Comparison of ENCODE assay signal across 8 cellular contexts in genomic region chr3:157160652-157161480, GRCh38. TPM values are rescaled to one million over a fixed set of nuclear protein-coding genes. Genes with fewer than 3 reads are reported as not detected.
DNase-seq lines count a peak whose midpoint lies in the region; ATAC-seq and TF ChIP-seq lines count a peak whose summit lies in the region.

No MANE protein-coding gene starts in this region.

- intact Hi-C loops in CD14-positive monocyte (cut with micrococcal nuclease): loop anchor here (1.0 to 5.0 kb wide), 3 partner anchors 14 to 286 kb away; no protein-coding TSS in a partner anchor
- intact Hi-C loops in naive thymus-derived CD4-positive, alpha-beta T cell (cut with micrococcal nuclease): loop anchor here (1.0 to 5.0 kb wide), 14 partner anchors 14 to 1641 kb away; partner anchors contain the start of genes SLC33A1 (in 2 of the 2), SSR3 (in 2 of the 2), TIPARP (in 2 of the 2) and GMPS (in 1 of the 2)

- H3K9me3 Mint-ChIP-seq in CD14-positive monocyte: peaks cover 0 to 3% (median 0%) of the 10 kb centered on the region in 7 donors
- H3K9me3 Mint-ChIP-seq in naive thymus-derived CD4-positive, alpha-beta T cell: peaks cover 0 to 12% (median 0%) of the 10 kb centered on the region in 11 donors

- no peak overlapping the region for H2AFZ ChIP-seq in fibroblast of lung (ENCODE audit: low read length)

- H3K36me3 ChIP-seq in fibroblast of lung (ENCODE audit: control insufficient read depth, insufficient read depth, low read length): peaks cover 6% of the 10 kb centered on the region
- peaks cover 26 to 33% (median 32%) of the 10 kb centered on the region in 3 experiments for H3K36me3 ChIP-seq in naive thymus-derived CD4-positive, alpha-beta T cell (ENCODE audit: control insufficient read depth in 2 of 3, insufficient read depth in 3 of 3, low read length in 3 of 3)

- H3K4me2 ChIP-seq in fibroblast of lung (ENCODE audit: extremely low read depth, insufficient read depth, low read length): peak overlapping the region; percentile 67

- TF ChIP-seq CTCF in CD14-positive monocyte (IDR thresholded peaks at IDR 0.05): no peak
- TF ChIP-seq CTCF in fibroblast of lung (conservative IDR thresholded peaks at IDR 0.05 in 1 of 2, IDR thresholded peaks at IDR 0.05 in 1 of 2; ENCODE audit: low read depth in 1 of 2, low read length in 2 of 2): no peak

- peak; percentile 95 for DNase-seq in CD14-positive monocyte (ENCODE audit: low spot score)
- peak; percentile 38 for DNase-seq in NCI-H510A treated with DMSO at 0.1 percent for 48 hours (lab: John Stamatoyannopoulos, UW)
- DNase-seq in activated CD8-positive, alpha-beta memory T cell treated with anti-CD3 and anti-CD28 coated beads, Interleukin-2, amount 50 U/mL, for 1 hour (ENCODE audit: extremely low read depth): peak; percentile 25
- DNase-seq in fibroblast of lung (ENCODE audit: low read depth in 2 of 2): peak; percentile 92 to 96
- peak in 4 of 9 donors; percentile 45 to 79 (median 66) for DNase-seq in naive thymus-derived CD4-positive, alpha-beta T cell
- peak in 26 of 49 donors; percentile 10 to 87 (median 66) for DNase-seq in substantia nigra (lab: John Stamatoyannopoulos, UW)

- H3K27ac Mint-ChIP-seq in CD14-positive monocyte: peak overlapping the region; percentile 99 to 100 (median 99)
- H3K27ac Mint-ChIP-seq in naive thymus-derived CD4-positive, alpha-beta T cell: peak overlapping the region; percentile 96 to 100 (median 98)

- peaks cover 7% of the 10 kb centered on the region for H4K20me1 ChIP-seq in fibroblast of lung (ENCODE audit: control insufficient read depth, extremely low read depth, insufficient read depth, low read length)

- peaks cover 40% of the 10 kb centered on the region for H3K79me2 ChIP-seq in fibroblast of lung (ENCODE audit: control insufficient read depth, insufficient read depth, low read length)

- peaks cover 31 to 42% of the 10 kb centered on the region in 2 donors for H3K36me3 Mint-ChIP-seq in CD14-positive monocyte
- peaks cover 12 to 36% (median 34%) of the 10 kb centered on the region in 5 donors for H3K36me3 Mint-ChIP-seq in naive thymus-derived CD4-positive, alpha-beta T cell

- H3K4me3 Mint-ChIP-seq in CD14-positive monocyte: peak overlapping the region; percentile 99
- peak overlapping the region; percentile 91 to 100 (median 96) for H3K4me3 Mint-ChIP-seq in naive thymus-derived CD4-positive, alpha-beta T cell

- H3K4me3 ChIP-seq in fibroblast of lung (replicated peaks in 1 of 4; ENCODE audit: control extremely low read depth in 1 of 4, insufficient read depth in 1 of 4, low read depth in 3 of 4, low read length in 4 of 4): peak overlapping the region; percentile 52 to 77 (median 68)
- H3K4me3 ChIP-seq in naive thymus-derived CD4-positive, alpha-beta T cell (ENCODE audit: low read length): peak overlapping the region; percentile 92

- POLR2A ChIA-PET in naive thymus-derived CD4-positive, alpha-beta T cell (lab: Charles Lee): interaction anchor here (0.6 to 7.3 kb wide), 33 partner anchors 8 to 1355 kb away, joined by 3 to 520 read pairs (median 8); partner anchors contain the start of genes C3orf33, SLC33A1, SSR3 and TIPARP

- peak overlapping the region; percentile 100 for H3K9ac ChIP-seq in fibroblast of lung (ENCODE audit: insufficient read depth, low read length)

- H3K27ac ChIP-seq in fibroblast of lung (ENCODE audit: insufficient read depth, low read length) (peak overlapping the region; percentile 100), substantia nigra (ENCODE audit: low read depth, low read length, poor library complexity, severe bottlenecking) (peak overlapping the region; percentile 99)
- H3K27ac ChIP-seq in naive thymus-derived CD4-positive, alpha-beta T cell (ENCODE audit: low read depth, low read length): peak overlapping the region; percentile 97

- CTCF ChIA-PET in naive thymus-derived CD4-positive, alpha-beta T cell (lab: Charles Lee): interaction anchor here (0.9 to 2.6 kb wide), 4 partner anchors 8 to 40 kb away, joined by 3 to 27 read pairs (median 4); no protein-coding TSS in a partner anchor

- ATAC-seq in GM19023 (IDR thresholded peaks at IDR 0.05; ENCODE audit: unreplicated experiment) (peak; percentile 40), HG03196 (IDR thresholded peaks at IDR 0.05; ENCODE audit: unreplicated experiment) (peak; percentile 44)
- ATAC-seq in naive thymus-derived CD4-positive, alpha-beta T cell: peak; percentile 54

- H3K4me1 ChIP-seq in fibroblast of lung (ENCODE audit: control insufficient read depth, extremely low read depth, insufficient read depth, low read length): peaks cover 6% of the 10 kb centered on the region
- peaks cover 30 to 37% of the 10 kb centered on the region in 2 donors for H3K4me1 ChIP-seq in naive thymus-derived CD4-positive, alpha-beta T cell (ENCODE audit: control insufficient read depth in 2 of 2, insufficient read depth in 2 of 2, low read length in 2 of 2)

- peaks cover 0 to 8% (median 0%) of the 10 kb centered on the region in 3 donors for H3K27me3 Mint-ChIP-seq in CD14-positive monocyte (ENCODE audit: low read depth in 3 of 3)
- H3K27me3 Mint-ChIP-seq in naive thymus-derived CD4-positive, alpha-beta T cell: no peaks in the 10 kb centered on the region

- no peaks in the 10 kb centered on the region for H3K9me3 ChIP-seq in fibroblast of lung (ENCODE audit: control insufficient read depth, insufficient read depth, low read depth, low read length)
- no peaks in the 10 kb centered on the region for H3K9me3 ChIP-seq in naive thymus-derived CD4-positive, alpha-beta T cell (ENCODE audit: control insufficient read depth in 2 of 3, low read length in 3 of 3)

- H3K4me1 Mint-ChIP-seq in CD14-positive monocyte: peaks cover 47% of the 10 kb centered on the region
- peaks cover 31 to 61% (median 56%) of the 10 kb centered on the region in 7 donors for H3K4me1 Mint-ChIP-seq in naive thymus-derived CD4-positive, alpha-beta T cell

- H3K27me3 ChIP-seq in fibroblast of lung (ENCODE audit: control insufficient read depth, insufficient read depth, low read length): no peaks in the 10 kb centered on the region
- no peaks in the 10 kb centered on the region for H3K27me3 ChIP-seq in naive thymus-derived CD4-positive, alpha-beta T cell (ENCODE audit: control insufficient read depth in 2 of 2, insufficient read depth in 2 of 2, low read length in 2 of 2)

RNA-seq across cellular contexts. Expression of gene CCNL1, which starts 0.9 kb away (rescaled TPM):
- polyA plus RNA-seq in CD14-positive monocyte (10 to 100 TPM; 32.0 to 42.3 TPM), fibroblast of lung (63.8 and 88.2 TPM in 2 replicates)
- total RNA-seq in fibroblast of lung: 140 and 219 TPM in 2 replicates
- polyA plus RNA-seq in fibroblast of lung (2012): 27.8 and 35.7 TPM in 2 replicates
- polyA minus RNA-seq in fibroblast of lung (ENCODE audit: low replicate concordance): 12.2 and 31.2 TPM in 2 replicates
- total RNA-seq in naive thymus-derived CD4-positive, alpha-beta T cell: 1,000 to 10,000 TPM in 2 of 5 experiments, 100 to 1,000 TPM in 3; 230 to 1,170 (median 374) TPM
- polyA plus RNA-seq in naive thymus-derived CD4-positive, alpha-beta T cell: 10 to 100 TPM; 65.4 to 68.3 TPM
